8 cellular contexts compared by ENCODE assay signal in the genomic region with DNA sequence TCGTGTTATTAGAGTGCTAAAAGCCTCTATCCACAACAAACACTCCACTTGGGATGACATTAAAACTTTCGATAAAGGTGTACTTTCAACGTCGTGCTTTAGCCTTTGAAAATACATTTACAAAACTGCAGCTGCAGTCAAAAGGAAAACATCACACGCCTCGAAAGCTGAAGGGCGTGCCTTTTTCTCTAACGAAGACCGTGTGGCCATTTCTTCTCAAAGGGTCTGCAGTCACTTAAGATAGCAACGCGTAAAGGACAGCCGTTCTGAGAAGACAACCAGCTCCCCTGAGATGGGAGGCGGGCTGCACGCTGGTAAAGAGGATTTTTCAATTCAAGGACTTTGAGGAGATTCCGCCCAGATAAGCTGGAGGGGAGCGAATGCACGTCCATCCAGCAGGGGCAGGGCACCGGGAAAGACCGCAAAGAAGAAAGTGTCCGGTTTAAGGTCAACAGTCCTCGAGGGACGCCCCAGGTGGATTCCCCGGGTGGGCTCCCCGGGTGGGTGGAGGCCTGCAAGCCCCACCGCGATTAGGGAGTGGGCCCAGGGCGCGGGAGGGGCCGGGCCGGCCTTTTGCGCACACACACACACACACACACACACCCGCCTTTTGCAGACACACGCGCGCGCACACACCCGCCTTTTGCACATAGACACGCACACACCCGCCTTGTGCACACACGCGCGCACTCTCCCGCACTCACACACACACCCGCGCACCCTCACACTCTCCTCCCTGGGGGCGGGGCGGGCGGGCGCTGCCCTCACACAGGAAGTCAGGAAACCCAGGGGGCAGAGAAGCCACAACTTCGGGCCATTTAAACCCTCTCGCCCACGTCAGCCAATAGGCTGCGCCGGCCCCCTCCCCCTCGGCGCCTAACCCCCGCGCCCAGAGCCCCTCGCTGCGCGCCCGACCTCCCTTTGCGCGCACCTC. TPM values are rescaled to one million over a fixed set of nuclear protein-coding genes. Genes with fewer than 3 reads are reported as not detected.
DNase-seq lines count a peak whose midpoint lies in the region; ATAC-seq and TF ChIP-seq lines count a peak whose summit lies in the region.

No MANE protein-coding gene starts in this region.

- dilution Hi-C loops in IMR-90 (cut with HindIII; ENCODE audit: low sequenced_read_pairs, unreplicated experiment): no loop called here

- intact Hi-C loops in IMR-90 (cut with micrococcal nuclease) (loop anchor here (1.0 to 5.0 kb wide), 2 partner anchors 66 to 77 kb away; no protein-coding TSS in a partner anchor), cardiac septum (cut with DNase I) (loop anchor here (5.0 kb wide), 1 partner anchor 66 kb away; no protein-coding TSS in a partner anchor), ovary (cut with DNase I) (loop anchor here in 1 of 4 donors (10.0 kb wide), 1 partner anchor 63 kb away; no protein-coding TSS in a partner anchor)

- peak overlapping the region; percentile 57 for H2BK120ac ChIP-seq in IMR-90 (ENCODE audit: low read depth, low read length)

- BruUV-seq in IMR-90 (replicated peaks; lab: Mats Ljungman, UMichigan): no TSS peak

- H3K79me2 ChIP-seq in DOHH2 (ENCODE audit: control insufficient read depth, low read length): peaks cover 55% of the 10 kb centered on the region

- peaks cover 57% of the 10 kb centered on the region for H3K4me1 Mint-ChIP-seq in activated naive CD8-positive, alpha-beta T cell treated with anti-CD3 and anti-CD28 coated beads, Interleukin-2, amount 50 U/mL, for 24 hours

- peak overlapping the region; percentile 47; the same call in 1 of the 2 replicates for H2AK5ac ChIP-seq in IMR-90 (ENCODE audit: low read depth, low read length)

- no peak overlapping the region for H2BK20ac ChIP-seq in IMR-90 (ENCODE audit: low read depth, low read length)

- no peaks in the 10 kb centered on the region for H3K36me3 Mint-ChIP-seq in activated naive CD8-positive, alpha-beta T cell treated with anti-CD3 and anti-CD28 coated beads, Interleukin-2, amount 50 U/mL, for 24 hours (ENCODE audit: low read depth)

- H3K4me3 ChIP-seq in DOHH2 (ENCODE audit: low read length): peak overlapping the region; percentile 90
- peak overlapping the region; percentile 71 for H3K4me3 ChIP-seq in IMR-90 (ENCODE audit: insufficient read depth, low read depth, low read length)
- H3K4me3 ChIP-seq in ovary: peak overlapping the region; percentile 80

- DNase-seq in IMR-90 (peak; percentile 44), cardiac septum (ENCODE audit: low spot score) (peak; percentile 83), ovary (peak; percentile 45 to 72 (median 67)), DMS153 treated with DMSO at 0.1 percent for 48 hours (lab: John Stamatoyannopoulos, UW; ENCODE audit: unreplicated experiment) (no peak)
- peak; percentile 41 for DNase-seq in activated naive CD8-positive, alpha-beta T cell treated with anti-CD3 and anti-CD28 coated beads, Interleukin-2, amount 50 U/mL, for 24 hours

- H3K27me3 ChIP-seq in DOHH2 (ENCODE audit: control insufficient read depth, low read length): no peaks in the 10 kb centered on the region
- no peaks in the 10 kb centered on the region for H3K27me3 ChIP-seq in IMR-90 (ENCODE audit: control insufficient read depth, insufficient read depth, low read length)
- H3K27me3 ChIP-seq in ovary: no peaks in the 10 kb centered on the region

- H3K36me3 ChIP-seq in DOHH2 (ENCODE audit: control insufficient read depth, low read length): no peaks in the 10 kb centered on the region
- H3K36me3 ChIP-seq in IMR-90 (ENCODE audit: control insufficient read depth, insufficient read depth, low read length): no peaks in the 10 kb centered on the region
- no peaks in the 10 kb centered on the region for H3K36me3 ChIP-seq in ovary

- H3K9ac ChIP-seq in IMR-90 (ENCODE audit: low read depth, low read length): peak overlapping the region; percentile 89

- H3K4me1 ChIP-seq in DOHH2 (ENCODE audit: control insufficient read depth, low read length) (peaks cover 40% of the 10 kb centered on the region), IMR-90 (ENCODE audit: control insufficient read depth, insufficient read depth, low read length) (peaks cover 4% of the 10 kb centered on the region), ovary (ENCODE audit: insufficient read depth) (peaks cover 4% of the 10 kb centered on the region)

- TF ChIP-seq CTCF in DOHH2 (IDR thresholded peaks at IDR 0.05; ENCODE audit: low read depth, low read length, poor library complexity, severe bottlenecking) (peak; percentile 46), IMR-90 (conservative IDR thresholded peaks at IDR 0.05; ENCODE audit: low read depth, low read length) (peak; percentile 34), ovary (IDR thresholded peaks at IDR 0.05) (peak in 2 of 3 donors; percentile 28 to 42)

- H3K79me1 ChIP-seq in IMR-90 (ENCODE audit: low read depth in 1 of 2, low read length in 2 of 2): peaks cover 17 to 57% of the 10 kb centered on the region in 2 experiments; a peak in 3 of 4 replicates

- POLR2A ChIA-PET in IMR-90 (lab: Charles Lee; ENCODE audit: unreplicated experiment): interaction anchor here (0.6 kb wide), 1 partner anchor 8 kb away, joined by 4 read pairs; no protein-coding TSS in a partner anchor

- peak overlapping the region; percentile 40; the same call in 1 of the 2 replicates for H4K91ac ChIP-seq in IMR-90 (ENCODE audit: insufficient read depth, low read depth, low read length)

- TF ChIP-seq POLR2A in IMR-90 (IDR thresholded peaks at IDR 0.05; ENCODE audit: low read depth, low read length) (no peak), ovary (IDR thresholded peaks at IDR 0.05) (no peak)

- ATAC-seq in GM21529 (IDR thresholded peaks at IDR 0.05; ENCODE audit: unreplicated experiment) (peak; percentile 32), IMR-90 (ENCODE audit: low read depth) (peak; percentile 59), SK-N-SH treated with all-trans-retinoic acid at 6 μM for 48 hours (peak; percentile 46)
- peak; percentile 47 for ATAC-seq in activated naive CD8-positive, alpha-beta T cell treated with anti-CD3 and anti-CD28 coated beads, Interleukin-2, amount 50 U/mL, for 24 hours

- H3K4ac ChIP-seq in IMR-90 (ENCODE audit: low read depth, low read length): peak overlapping the region; percentile 59

- H3K4me2 ChIP-seq in DOHH2 (ENCODE audit: low read length): peak overlapping the region; percentile 85
- peak overlapping the region; percentile 99 for H3K4me2 ChIP-seq in IMR-90 (ENCODE audit: low read depth, low read length)

- CTCF ChIA-PET in IMR-90 (lab: Yijun Ruan, JAX): interaction anchor here (0.5 to 2.8 kb wide), 2 partner anchors 66 to 73 kb away, joined by 4 to 10 read pairs; no protein-coding TSS in a partner anchor

- in situ Hi-C loops in IMR-90 (cut with MboI; ENCODE audit: low sequenced_read_pairs): no loop called here

- H3F3A ChIP-seq in DOHH2 (ENCODE audit: control insufficient read depth, insufficient read depth): peaks cover 5% of the 10 kb centered on the region; the same call in 1 of the 2 replicates

- H3K56ac ChIP-seq in IMR-90 (ENCODE audit: extremely low read depth, insufficient read depth, low read length): peak overlapping the region; percentile 72

- H4K5ac ChIP-seq in IMR-90 (ENCODE audit: low read depth, low read length): peak overlapping the region; percentile 62; the same call in 1 of the 2 replicates

- no peaks in the 10 kb centered on the region for H3K9me3 Mint-ChIP-seq in activated naive CD8-positive, alpha-beta T cell treated with anti-CD3 and anti-CD28 coated beads, Interleukin-2, amount 50 U/mL, for 24 hours

- H2AK9ac ChIP-seq in IMR-90 (replicated peaks; ENCODE audit: low read depth, low read length, poor library complexity): peak overlapping the region; percentile 75

- WGBS in IMR-90 (ENCODE audit: extremely low coverage in 2 of 2, insufficient read length in 1 of 2), 2 experiments: 0% methylated on average over 35 of the region's 64 CpGs; no CpG with 5 or more reads in 1 of the 2 experiments
- WGBS in ovary, 3 donors: 0 to 1% (median 1%) methylated on average over 53 to 64 of the region's 64 CpGs

- peaks cover 2% of the 10 kb centered on the region; the same call in 1 of the 2 replicates for H3K9me1 ChIP-seq in IMR-90 (ENCODE audit: insufficient read depth, low read length)

- H2AFZ ChIP-seq in IMR-90 (replicated peaks; ENCODE audit: low read length, poor library complexity): peak overlapping the region; percentile 96

- no peak for TF ChIP-seq EP300 in ovary (IDR thresholded peaks at IDR 0.05)

- peak overlapping the region in 1 of 2 experiments; percentile 11; a peak in 1 of 4 replicates for H4K8ac ChIP-seq in IMR-90 (ENCODE audit: low read depth in 2 of 2, low read length in 2 of 2)

- H2BK15ac ChIP-seq in IMR-90 (ENCODE audit: low read depth, low read length): no peak overlapping the region; the same call in 2 of the 3 replicates

- H3K9me3 ChIP-seq in DOHH2 (ENCODE audit: control insufficient read depth, insufficient read depth, low read length): no peaks in the 10 kb centered on the region
- no peaks in the 10 kb centered on the region for H3K9me3 ChIP-seq in IMR-90 (ENCODE audit: control insufficient read depth, insufficient read depth, low read length)
- H3K9me3 ChIP-seq in ovary: no peaks in the 10 kb centered on the region

- H4K20me1 ChIP-seq in DOHH2 (ENCODE audit: control insufficient read depth, insufficient read depth, low read depth, low read length): peaks cover 16% of the 10 kb centered on the region
- peaks cover 47% of the 10 kb centered on the region for H4K20me1 ChIP-seq in IMR-90 (ENCODE audit: insufficient read depth, low read length)

- H3K27ac ChIP-seq in DOHH2 (ENCODE audit: low read depth, low read length): 0 out of 2 replicates have a peak overlapping the region, but pooled peaks have one; percentile 27
- peak overlapping the region; percentile 63 for H3K27ac ChIP-seq in IMR-90 (ENCODE audit: insufficient read depth, low read length)
- H3K27ac ChIP-seq in ovary: peak overlapping the region; percentile 78 to 91

- peak overlapping the region; percentile 81 for H3K14ac ChIP-seq in IMR-90 (replicated peaks; ENCODE audit: low read depth, low read length)

- peak overlapping the region; percentile 93 for H3K23ac ChIP-seq in IMR-90 (ENCODE audit: low read depth, low read length)

- peak overlapping the region; percentile 79 for H3K27ac Mint-ChIP-seq in activated naive CD8-positive, alpha-beta T cell treated with anti-CD3 and anti-CD28 coated beads, Interleukin-2, amount 50 U/mL, for 24 hours

- H3K27me3 Mint-ChIP-seq in activated naive CD8-positive, alpha-beta T cell treated with anti-CD3 and anti-CD28 coated beads, Interleukin-2, amount 50 U/mL, for 24 hours: no peaks in the 10 kb centered on the region

- TF ChIP-seq RAD21 in IMR-90 (IDR thresholded peaks at IDR 0.05; ENCODE audit: low read length): peak; percentile 29

- H3K9me2 ChIP-seq in DOHH2 (replicated peaks; ENCODE audit: control insufficient read depth, low read length): no peaks in the 10 kb centered on the region

- peak overlapping the region; percentile 66 for H3K18ac ChIP-seq in IMR-90 (ENCODE audit: low read depth, low read length)

- peak overlapping the region; percentile 86 for H3K4me3 Mint-ChIP-seq in activated naive CD8-positive, alpha-beta T cell treated with anti-CD3 and anti-CD28 coated beads, Interleukin-2, amount 50 U/mL, for 24 hours

- H2BK5ac ChIP-seq in IMR-90 (ENCODE audit: low read depth, low read length, poor library complexity, severe bottlenecking): peak overlapping the region; percentile 82

RNA-seq across cellular contexts. Expression of a gene that starts 0.8 kb away (rescaled TPM):
- total RNA-seq in IMR-90 (2012; rRNA removed) (28.5 and 42.2 TPM in 2 replicates), cardiac septum (21.7 TPM), ovary (10 to 100 TPM; 23.0 to 60.6 (median 35.7) TPM)
- polyA plus RNA-seq in IMR-90 (2012; rRNA removed) (8.3 and 9.0 TPM in 2 replicates), ovary (10 to 100 TPM; 13.9 to 17.7 TPM)
- 1.2 and 3.0 TPM in 2 replicates for polyA plus RNA-seq in IMR-90 (2012; cell fraction: cytosol; rRNA removed)
- polyA plus RNA-seq in IMR-90 (2012; cell fraction: nucleus; rRNA removed; ENCODE audit: low replicate concordance): 1.6 and 18.4 TPM in 2 replicates

Comparison
In these comparisons a context has a peak if more than half of its experiments do, and no peak if none do; other contexts are left out.
1. H3K27ac ChIP-seq: peak in every context shown above with its lines; median percentile 84 in ovary; 63 in IMR-90; 27 in DOHH2.